27 cellular contexts compared by ENCODE assay signal in the genomic region with DNA sequence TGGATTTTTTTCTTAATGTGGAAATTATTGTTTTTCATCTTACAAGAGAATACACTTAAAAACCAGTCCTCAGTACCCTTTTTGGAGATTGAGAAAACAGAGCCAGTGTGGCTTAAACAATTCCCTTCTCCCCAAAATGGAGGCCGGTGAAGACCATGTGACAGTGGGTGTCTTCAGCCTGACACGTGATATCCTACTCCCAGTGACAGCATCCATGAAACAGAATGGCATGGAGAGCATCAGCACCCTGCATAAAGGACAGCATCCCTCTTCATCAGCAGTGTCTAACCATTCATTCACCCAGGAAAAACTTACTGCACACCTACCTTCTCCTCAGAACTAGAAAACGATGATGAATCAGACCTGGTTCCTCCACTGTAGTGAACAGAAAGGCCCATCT.
A peak's percentile ranks its signal among the peaks of the same experiment; 100 is the strongest.
DNase-seq lines count a peak whose midpoint lies in the region; ATAC-seq, FAIRE-seq and TF ChIP-seq lines count a peak whose summit lies in the region.
"Had no signal": no experiment of that assay in that cellular context is flagged by ENCODE, and none has a peak within 500 bp of the region (broad histone marks: within the 10 kb centered on the region; RNA-seq: fewer than 3 reads in every experiment).

No MANE protein-coding gene starts in this region.

- peaks cover 0 to 15% (median 6%) of the 10 kb centered on the region in 4 donors for H3K4me1 ChIP-seq in transverse colon
- H3K4me1 ChIP-seq: upper lobe of left lung had no signal

- no peaks in the 10 kb centered on the region for H3K27me3 ChIP-seq in transverse colon
- H3K27me3 ChIP-seq: BLaER1, SJCRH30, upper lobe of left lung had no signal

- H3K27me3 Mint-ChIP-seq in activated naive CD8-positive, alpha-beta T cell treated with anti-CD3 and anti-CD28 coated beads, Interleukin-2, amount 50 U/mL, for 24 hours = peaks cover 4% of the 10 kb centered on the region
- peaks cover 14% of the 10 kb centered on the region for H3K27me3 Mint-ChIP-seq in activated naive CD8-positive, alpha-beta T cell treated with anti-CD3 and anti-CD28 coated beads for 36 hours

- H3K4me3 ChIP-seq in transverse colon = no peak overlapping the region
- H3K4me3 ChIP-seq: BLaER1, SJCRH30, upper lobe of left lung had no signal

- no peak overlapping the region for H3K4me3 Mint-ChIP-seq in activated naive CD8-positive, alpha-beta T cell treated with anti-CD3 and anti-CD28 coated beads, Interleukin-2, amount 50 U/mL, for 24 hours
- H3K4me3 Mint-ChIP-seq in activated naive CD8-positive, alpha-beta T cell treated with anti-CD3 and anti-CD28 coated beads for 36 hours = no peak overlapping the region
- H3K4me3 Mint-ChIP-seq: activated CD4-positive, alpha-beta memory T cell treated with anti-CD3 and anti-CD28 coated beads for 36 hours; central memory CD8-positive, alpha-beta T cell; mesothelial cell of epicardium; natural killer cell; WTC11 had no signal

- no peak for TF ChIP-seq CTCF in transverse colon (IDR thresholded peaks at IDR 0.05)

- no peaks in the 10 kb centered on the region for H3K36me3 Mint-ChIP-seq in activated naive CD8-positive, alpha-beta T cell treated with anti-CD3 and anti-CD28 coated beads, Interleukin-2, amount 50 U/mL, for 24 hours (ENCODE audit: low read depth)
- no peaks in the 10 kb centered on the region for H3K36me3 Mint-ChIP-seq in activated naive CD8-positive, alpha-beta T cell treated with anti-CD3 and anti-CD28 coated beads for 36 hours
- H3K36me3 Mint-ChIP-seq: activated CD4-positive, alpha-beta memory T cell treated with anti-CD3 and anti-CD28 coated beads for 36 hours; natural killer cell had no signal

- 88 to 100% methylated on average over 1 to 3 of the region's 3 CpGs for WGBS in transverse colon (ENCODE audit: low coverage in 1 of 2), 2 donors

- no peak for FAIRE-seq in RCC 7860 (lab: Jason Lieb, UNC)
- FAIRE-seq: A204.1, kidney had no signal

- intact Hi-C loops in transverse colon (cut with DNase I; ENCODE audit: low total_unique reads) = no loop called here

- H3K27ac ChIP-seq in transverse colon = peak overlapping the region in 3 of 4 donors; percentile 58 to 62 (median 59)
- H3K27ac ChIP-seq: BLaER1, epithelial cell of prostate, SJCRH30, upper lobe of left lung had no signal

- H3K9me3 Mint-ChIP-seq in activated naive CD8-positive, alpha-beta T cell treated with anti-CD3 and anti-CD28 coated beads, Interleukin-2, amount 50 U/mL, for 24 hours = no peaks in the 10 kb centered on the region
- H3K9me3 Mint-ChIP-seq in activated naive CD8-positive, alpha-beta T cell treated with anti-CD3 and anti-CD28 coated beads for 36 hours = no peaks in the 10 kb centered on the region
- H3K9me3 Mint-ChIP-seq: activated CD4-positive, alpha-beta memory T cell treated with anti-CD3 and anti-CD28 coated beads for 36 hours; central memory CD8-positive, alpha-beta T cell; natural killer cell had no signal

- ATAC-seq in activated naive CD8-positive, alpha-beta T cell treated with anti-CD3 and anti-CD28 coated beads, Interleukin-2, amount 50 U/mL, for 24 hours = peak; percentile 24
- ATAC-seq: natural killer cell, WTC11 had no signal

- no peak for TF ChIP-seq POLR2A in transverse colon (IDR thresholded peaks at IDR 0.05)

- H3K36me3 ChIP-seq in transverse colon = no peaks in the 10 kb centered on the region
- H3K36me3 ChIP-seq: BLaER1, SJCRH30, upper lobe of left lung had no signal

- no peak for TF ChIP-seq EP300 in transverse colon (IDR thresholded peaks at IDR 0.05; ENCODE audit: low read depth)

- DNase-seq in activated naive CD8-positive, alpha-beta T cell treated with anti-CD3 and anti-CD28 coated beads, Interleukin-2, amount 50 U/mL, for 24 hours = no peak
- DNase-seq in activated naive CD8-positive, alpha-beta T cell treated with anti-CD3 and anti-CD28 coated beads for 36 hours = no peak
- DNase-seq in NCI-H446 treated with DMSO at 0.1 percent for 48 hours (lab: John Stamatoyannopoulos, UW) = peak; percentile 27
- DNase-seq in inferior parietal cortex (ENCODE audit: extremely low spot score) = peak; percentile 42
- DNase-seq in transverse colon = no peak
- DNase-seq in RCC 7860 (ENCODE audit: low spot score) = no peak
- no peak for DNase-seq in NCI-H2081 (lab: John Stamatoyannopoulos, UW)
- DNase-seq in retina = no peak
- DNase-seq: activated CD4-positive, alpha-beta memory T cell treated with anti-CD3 and anti-CD28 coated beads for 36 hours; activated gamma-delta T cell treated with Interleukin-2 at 50 U/mL for 16 hours; amniotic stem cell; EL; foreskin melanocyte; kidney; natural killer cell; NCI-H1436 treated with DMSO at 0.1 percent for 48 hours; NCI-H2171 treated with DMSO at 0.1 percent for 48 hours; SJCRH30; stimulated activated CD4-positive, alpha-beta T cell treated with anti-CD3 and anti-CD28 coated beads, Interleukin-2, amount 100 ng/mL, for 24 hours; stimulated activated naive CD4-positive, alpha-beta T cell treated with Interleukin-2 at 50 U/mL for 16 hours; upper lobe of left lung had no signal

- no peaks in the 10 kb centered on the region for H3K9me3 ChIP-seq in transverse colon

- H3K4me1 Mint-ChIP-seq in activated naive CD8-positive, alpha-beta T cell treated with anti-CD3 and anti-CD28 coated beads, Interleukin-2, amount 50 U/mL, for 24 hours = no peaks in the 10 kb centered on the region
- peaks cover 2% of the 10 kb centered on the region for H3K4me1 Mint-ChIP-seq in activated naive CD8-positive, alpha-beta T cell treated with anti-CD3 and anti-CD28 coated beads for 36 hours
- H3K4me1 Mint-ChIP-seq: central memory CD8-positive, alpha-beta T cell; natural killer cell had no signal

- H3K27ac Mint-ChIP-seq in activated naive CD8-positive, alpha-beta T cell treated with anti-CD3 and anti-CD28 coated beads, Interleukin-2, amount 50 U/mL, for 24 hours = no peak overlapping the region
- H3K27ac Mint-ChIP-seq in activated naive CD8-positive, alpha-beta T cell treated with anti-CD3 and anti-CD28 coated beads for 36 hours = no peak overlapping the region
- H3K27ac Mint-ChIP-seq: activated CD4-positive, alpha-beta memory T cell treated with anti-CD3 and anti-CD28 coated beads for 36 hours; mesothelial cell of epicardium; natural killer cell; WTC11 had no signal

- in situ Hi-C loops in transverse colon (cut with MboI; ENCODE audit: low pct_ligation_motif_present in 1 of 4, low pct_unique_long_range_greater_than_20kb in 1 of 4, low sequenced_read_pairs in 3 of 4) = no loop called here

Comparison
In these comparisons a context has a peak if more than half of its experiments do, and no peak if none do; other contexts are left out.
1. DNase-seq: peak in NCI-H446 treated with DMSO at 0.1 percent for 48 hours (single experiment) and inferior parietal cortex (single experiment); none in activated naive CD8-positive, alpha-beta T cell treated with anti-CD3 and anti-CD28 coated beads, Interleukin-2, amount 50 U/mL, for 24 hours (single experiment), activated naive CD8-positive, alpha-beta T cell treated with anti-CD3 and anti-CD28 coated beads for 36 hours (single experiment), transverse colon (single experiment), RCC 7860 (single experiment), NCI-H2081 (0 of 2) and retina (single experiment).